ENCODE assay signal across 21 cellular contexts in the genomic region with DNA sequence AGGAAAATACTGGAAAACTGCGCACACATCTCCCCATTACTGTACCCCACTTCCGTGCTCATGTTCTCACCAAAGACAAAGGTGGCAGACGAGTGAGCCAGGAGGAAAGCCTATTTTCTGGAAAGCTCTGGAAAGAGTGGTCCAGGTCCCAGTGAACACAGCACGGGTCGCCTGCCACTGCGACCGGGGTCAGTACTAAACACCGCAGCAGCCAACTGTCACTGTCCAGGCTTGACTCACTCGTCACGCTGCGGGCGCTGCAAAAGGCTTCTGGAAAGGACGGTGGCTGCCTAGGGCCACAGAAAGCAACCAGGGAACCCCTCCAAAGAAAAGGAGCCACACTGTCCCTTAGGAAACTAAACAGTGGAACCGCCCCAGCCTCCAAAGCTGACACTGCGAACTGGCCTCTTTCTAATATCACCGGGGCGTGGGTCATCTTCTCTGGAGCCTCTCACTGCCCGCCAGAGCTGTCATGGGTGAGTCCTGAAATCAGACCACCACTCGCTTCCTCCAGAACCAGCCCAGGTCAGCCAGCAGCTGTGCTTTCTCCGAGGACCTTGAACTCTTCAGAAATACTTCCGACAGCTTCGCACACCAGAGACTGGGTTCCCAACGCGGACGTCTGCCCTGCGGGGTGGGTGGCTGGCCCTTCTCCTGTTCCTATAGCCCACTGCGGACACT. TPM values are rescaled to one million over a fixed set of nuclear protein-coding genes. Genes with fewer than 3 reads are reported as not detected.
DNase-seq lines count a peak whose midpoint lies in the region; ATAC-seq, FAIRE-seq and TF ChIP-seq lines count a peak whose summit lies in the region.
"Had no signal": no experiment of that assay in that cellular context is flagged by ENCODE, and none has a peak within 500 bp of the region (broad histone marks: within the 10 kb centered on the region; RNA-seq: fewer than 3 reads in every experiment).

No MANE protein-coding gene starts in this region.

- H3K4me1 Mint-ChIP-seq in astrocyte (ENCODE audit: low read depth, unreplicated experiment) (peaks cover 10% of the 10 kb centered on the region), Calu3 (ENCODE audit: low read depth, unreplicated experiment) (no peaks in the 10 kb centered on the region)

- H3K4me3 Mint-ChIP-seq in astrocyte (ENCODE audit: unreplicated experiment), result no peak overlapping the region
- no peak overlapping the region for H3K4me3 Mint-ChIP-seq in Calu3 (ENCODE audit: low read depth, unreplicated experiment)
- H3K4me3 Mint-ChIP-seq: activated CD8-positive, alpha-beta T cell treated with anti-CD3 and anti-CD28 coated beads, Interleukin-2, amount 10 ng/mL, durations not matched to agents 7 days and 5 days; activated naive CD4-positive, alpha-beta T cell treated with anti-CD3 and anti-CD28 coated beads, Interleukin-2, amount 50 U/mL, for 24 hours; activated T-cell treated with anti-CD3 and anti-CD28 coated beads, Interleukin-2, amount 50 U/mL, for 4 hours had no signal

- H3K36me3 Mint-ChIP-seq in astrocyte (ENCODE audit: low read depth, unreplicated experiment), result no peaks in the 10 kb centered on the region
- peaks cover 2% of the 10 kb centered on the region for H3K36me3 Mint-ChIP-seq in Calu3 (ENCODE audit: insufficient read depth, unreplicated experiment)
- H3K36me3 Mint-ChIP-seq: activated naive CD4-positive, alpha-beta T cell treated with anti-CD3 and anti-CD28 coated beads, Interleukin-2, amount 50 U/mL, for 24 hours; CD4-positive, CD25-positive, alpha-beta regulatory T cell had no signal

- CTCF ChIA-PET in Calu3 (lab: Charles Lee), result no interaction called here

- no peak overlapping the region for H2AFZ ChIP-seq in astrocyte (ENCODE audit: low read depth, low read length)

- H3K4me1 ChIP-seq in BLaER1 (peaks cover 72% of the 10 kb centered on the region), astrocyte (ENCODE audit: insufficient read depth, low read length) (peaks cover 11% of the 10 kb centered on the region), psoas muscle (peaks cover 8% of the 10 kb centered on the region)

- H3K36me3 ChIP-seq in BLaER1, result peaks cover 35% of the 10 kb centered on the region
- no peaks in the 10 kb centered on the region for H3K36me3 ChIP-seq in astrocyte (ENCODE audit: insufficient read depth, low read length)
- no peaks in the 10 kb centered on the region for H3K36me3 ChIP-seq in psoas muscle (ENCODE audit: insufficient read depth in 1 of 2, low read depth in 1 of 2)

- peaks cover 21% of the 10 kb centered on the region for H3K27me3 Mint-ChIP-seq in astrocyte (ENCODE audit: low read depth, unreplicated experiment)
- H3K27me3 Mint-ChIP-seq in Calu3 (ENCODE audit: unreplicated experiment), result peaks cover 24% of the 10 kb centered on the region

- BruUV-seq in Calu3 (replicated peaks; lab: Mats Ljungman, UMichigan), result no TSS peak

- H3K9me3 ChIP-seq in BLaER1 (no peaks in the 10 kb centered on the region), astrocyte (ENCODE audit: insufficient read depth, low read depth, low read length) (no peaks in the 10 kb centered on the region), psoas muscle (no peaks in the 10 kb centered on the region)

- H3K4me2 ChIP-seq in BLaER1, result peak overlapping the region; percentile 96
- H3K4me2 ChIP-seq in astrocyte (ENCODE audit: low read length), result peak overlapping the region; percentile 43

- H3K27ac Mint-ChIP-seq in astrocyte (ENCODE audit: unreplicated experiment) (no peak overlapping the region), Calu3 (ENCODE audit: unreplicated experiment) (no peak overlapping the region)
- H3K27ac Mint-ChIP-seq: activated CD8-positive, alpha-beta T cell treated with anti-CD3 and anti-CD28 coated beads, Interleukin-2, amount 10 ng/mL, durations not matched to agents 7 days and 5 days; activated naive CD4-positive, alpha-beta T cell treated with anti-CD3 and anti-CD28 coated beads, Interleukin-2, amount 50 U/mL, for 24 hours; CD4-positive, CD25-positive, alpha-beta regulatory T cell had no signal

- intact Hi-C loops in psoas muscle (cut with DNase I), result loop anchor here in 1 of 2 donors (5.0 kb wide), 1 partner anchor 87 kb away; no protein-coding TSS in a partner anchor
- intact Hi-C loops in Calu3 (cut with micrococcal nuclease; ENCODE audit: unreplicated experiment), result no loop called here

- H3K9me3 Mint-ChIP-seq in astrocyte (ENCODE audit: unreplicated experiment) (no peaks in the 10 kb centered on the region), Calu3 (ENCODE audit: low read depth, unreplicated experiment) (no peaks in the 10 kb centered on the region)
- H3K9me3 Mint-ChIP-seq: activated naive CD4-positive, alpha-beta T cell treated with anti-CD3 and anti-CD28 coated beads, Interleukin-2, amount 50 U/mL, for 24 hours; activated T-cell treated with anti-CD3 and anti-CD28 coated beads, Interleukin-2, amount 50 U/mL, for 4 hours had no signal

- H3K27ac ChIP-seq in BLaER1 (peak overlapping the region; percentile 89), astrocyte (ENCODE audit: low read depth, low read length) (no peak overlapping the region), layer of hippocampus (ENCODE audit: low read depth, low read length) (peak overlapping the region; percentile 62), psoas muscle (peak overlapping the region; percentile 23)

- DNase-seq in astrocyte (ENCODE audit: low read depth) (no peak), psoas muscle (peak in 1 of 2 donors; percentile 36), Calu3 (no peak), T1000 (lab: John Stamatoyannopoulos, UW) (no peak), ureter (ENCODE audit: low spot score) (no peak)
- DNase-seq: activated CD4-positive, CD25-positive, alpha-beta regulatory T cell; activated CD8-positive, alpha-beta T cell treated with anti-CD3 and anti-CD28 coated beads, Interleukin-2, amount 10 ng/mL, durations not matched to agents 7 days and 5 days; activated T-cell treated with anti-CD3 and anti-CD28 coated beads, Interleukin-2, amount 50 U/mL, for 4 hours; CD4-positive, CD25-positive, alpha-beta regulatory T cell; foreskin fibroblast; kidney glomerular epithelial cell; NCI-H1436; NCI-H2171; stimulated activated CD4-positive, alpha-beta T cell treated with anti-CD3 and anti-CD28 coated beads, Interleukin-2, amount 100 ng/mL, for 48 hours; T-helper 9 cell had no signal

- ATAC-seq in psoas muscle (peak in 3 of 4 donors; percentile 33 to 61 (median 56)), HG02759 (IDR thresholded peaks at IDR 0.05; ENCODE audit: unreplicated experiment) (no peak)
- ATAC-seq: activated CD8-positive, alpha-beta T cell treated with anti-CD3 and anti-CD28 coated beads, Interleukin-2, amount 10 ng/mL, durations not matched to agents 7 days and 5 days; activated T-cell treated with anti-CD3 and anti-CD28 coated beads, Interleukin-2, amount 50 U/mL, for 4 hours had no signal

- 57 to 74% (median 73%) methylated on average over 27 of the region's 27 CpGs for WGBS in psoas muscle, 3 donors

- no peaks in the 10 kb centered on the region for H3K79me2 ChIP-seq in astrocyte (ENCODE audit: insufficient read depth, low read length)

- H4K20me1 ChIP-seq in BLaER1 (no peaks in the 10 kb centered on the region), astrocyte (ENCODE audit: insufficient read depth, low read length) (no peaks in the 10 kb centered on the region)

- H3K27me3 ChIP-seq in BLaER1 (no peaks in the 10 kb centered on the region), astrocyte (ENCODE audit: insufficient read depth, low read length) (no peaks in the 10 kb centered on the region), layer of hippocampus (ENCODE audit: control insufficient read depth, insufficient read depth, low read length) (no peaks in the 10 kb centered on the region), psoas muscle (ENCODE audit: insufficient read depth in 3 of 3, low read length in 2 of 3) (peaks cover 0 to 33% (median 0%) of the 10 kb centered on the region in 3 donors)

- H3K4me3 ChIP-seq in BLaER1 (peak overlapping the region; percentile 45; the same call in 1 of the 2 replicates), astrocyte (ENCODE audit: insufficient read depth, low read depth, low read length) (no peak overlapping the region), psoas muscle (peak overlapping the region; percentile 45)

- no peak for FAIRE-seq in astrocyte (lab: Jason Lieb, UNC)

- H3K9ac ChIP-seq in BLaER1 (peak overlapping the region; percentile 74), astrocyte (ENCODE audit: low read length) (no peak overlapping the region)

- TF ChIP-seq CTCF in astrocyte (IDR thresholded peaks at IDR 0.05; ENCODE audit: insufficient read depth, low read depth, low read length), result no peak
- no peak for TF ChIP-seq CTCF in psoas muscle (IDR thresholded peaks at IDR 0.05)
- no peak for TF ChIP-seq CTCF in Calu3 (IDR thresholded peaks at IDR 0.05; ENCODE audit: unreplicated experiment)

RNA-seq across cellular contexts. Expression of gene RADIL, which starts 4.0 kb away (rescaled TPM):
- total RNA-seq in astrocyte (0.22 and 0.86 TPM in 2 replicates), psoas muscle (1 to 10 TPM; 2.3 to 3.7 (median 2.8) TPM), Calu3 (2022) (0.83 and 1.8 TPM in 2 replicates), ureter (4.7 TPM)
- 1 to 10 TPM in 2 of 3 donors, under 1 TPM in 1; 0.65 to 3.8 (median 1.1) TPM for polyA plus RNA-seq in psoas muscle
- total RNA-seq: CD4-positive, CD25-positive, alpha-beta regulatory T cell had no signal
- polyA plus RNA-seq: CD4-positive, CD25-positive, alpha-beta regulatory T cell had no signal

RNA-seq across cellular contexts. Expression of gene PAPOLB, which starts 17.7 kb away (rescaled TPM):
- total RNA-seq in astrocyte (not detected in 2 replicates), psoas muscle (under 1 TPM in 1 of 4 donors, not detected in 3; 0.11 TPM), Calu3 (2022) (0.07 TPM in 1 of 2 replicates, not detected in the other), ureter (0.29 TPM)
- under 1 TPM in 1 of 3 donors, not detected in 2; 0.01 TPM for polyA plus RNA-seq in psoas muscle
- total RNA-seq: CD4-positive, CD25-positive, alpha-beta regulatory T cell; OCI-LY7 had no signal
- polyA plus RNA-seq: AG04450; CD4-positive, CD25-positive, alpha-beta regulatory T cell had no signal
